1 cellular context compared by ENCODE assay signal in genomic region chr17:39739885-39740356, GRCh38.
TF ChIP-seq lines count a peak whose summit lies in the region.

No MANE protein-coding gene starts in this region.

TF ChIP-seq in GM12878, 131 proteins besides CTCF, POLR2A, EP300 and RAD21:
- TF ChIP-seq ZNF622 (IDR thresholded peaks at IDR 0.05), result no peak
- no peak for TF ChIP-seq SREBF1 (IDR thresholded peaks at IDR 0.05; ENCODE audit: low read length)
- no peak for TF ChIP-seq POU2F2 (IDR thresholded peaks at IDR 0.05; ENCODE audit: borderline replicate concordance, low read depth, low read length)
- no peak for TF ChIP-seq SMC3 (IDR thresholded peaks at IDR 0.05; ENCODE audit: borderline replicate concordance, low read length)
- no peak for TF ChIP-seq PML (IDR thresholded peaks at IDR 0.05; ENCODE audit: low read length)
- no peak for TF ChIP-seq JUNB (IDR thresholded peaks at IDR 0.05)
- no peak for TF ChIP-seq FOS (IDR thresholded peaks at IDR 0.05; ENCODE audit: borderline replicate concordance, extremely low read depth, insufficient read length)
- no peak for TF ChIP-seq CHD1 (IDR thresholded peaks at IDR 0.05; ENCODE audit: low read depth, low read length)
- no peak for TF ChIP-seq E4F1 (IDR thresholded peaks at IDR 0.05; ENCODE audit: borderline replicate concordance, partially characterized antibody)
- no peak for TF ChIP-seq CHD2 (IDR thresholded peaks at IDR 0.05; ENCODE audit: borderline replicate concordance, low read depth, low read length)
- no peak for TF ChIP-seq HSF1 (IDR thresholded peaks at IDR 0.05; ENCODE audit: low read depth, low read length)
- TF ChIP-seq SMAD5 (IDR thresholded peaks at IDR 0.05; ENCODE audit: low read depth), result no peak
- no peak for TF ChIP-seq SUZ12 (IDR thresholded peaks at IDR 0.05; ENCODE audit: unreplicated experiment)
- TF ChIP-seq RELB (IDR thresholded peaks at IDR 0.05; ENCODE audit: low read depth), result no peak
- no peak for TF ChIP-seq SUPT20H (IDR thresholded peaks at IDR 0.05; ENCODE audit: borderline replicate concordance, control insufficient read depth, low read depth, low read length)
